ENCODE assay signal across 8 cellular contexts in the genomic region with DNA sequence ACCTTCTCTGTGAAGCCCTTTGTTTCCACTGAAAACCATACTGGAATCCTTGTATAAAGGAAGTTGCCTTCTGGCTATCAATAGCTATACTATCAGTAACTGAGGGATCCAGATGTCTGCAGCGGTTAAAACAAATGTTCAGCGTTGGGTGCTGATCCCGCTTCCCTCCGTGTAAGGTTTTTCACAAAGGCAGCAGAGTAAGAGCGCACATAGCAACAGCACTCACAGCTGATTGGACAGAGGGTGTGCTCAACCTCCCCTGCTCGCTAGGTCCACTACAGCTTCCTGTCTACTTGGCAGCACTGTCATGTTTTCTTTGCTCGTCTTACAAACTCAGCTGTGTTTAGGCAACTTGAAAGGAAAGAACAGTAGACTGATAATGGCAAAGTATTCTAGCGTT. TPM values are rescaled to one million over a fixed set of nuclear protein-coding genes. Genes with fewer than 3 reads are reported as not detected.
DNase-seq lines count a peak whose midpoint lies in the region; TF ChIP-seq lines count a peak whose summit lies in the region.

No MANE protein-coding gene starts in this region.

- no peaks in the 10 kb centered on the region for H3K9me3 Mint-ChIP-seq in osteocyte (ENCODE audit: unreplicated experiment)

- TF ChIP-seq CTCF in cardiac muscle cell (IDR thresholded peaks at IDR 0.05; ENCODE audit: low read depth, low read length) (no peak), osteocyte (IDR thresholded peaks at IDR 0.05) (no peak)

- H3K36me3 Mint-ChIP-seq in osteocyte (ENCODE audit: unreplicated experiment), result peaks cover 19% of the 10 kb centered on the region

- H3K27ac ChIP-seq in cardiac muscle cell, result peak overlapping the region; percentile 84

- H3K27me3 Mint-ChIP-seq in osteocyte (ENCODE audit: unreplicated experiment), result no peaks in the 10 kb centered on the region

- H3K27ac Mint-ChIP-seq in osteocyte (ENCODE audit: unreplicated experiment), result peak overlapping the region; percentile 85

- H3K4me1 Mint-ChIP-seq in osteocyte (ENCODE audit: unreplicated experiment), result peaks cover 30% of the 10 kb centered on the region

- H3K4me3 ChIP-seq in cardiac muscle cell, result peak overlapping the region; percentile 7

- H3K36me3 ChIP-seq in cardiac muscle cell, result no peaks in the 10 kb centered on the region

- H3K27me3 ChIP-seq in cardiac muscle cell, result no peaks in the 10 kb centered on the region

- DNase-seq in activated gamma-delta T cell treated with Interleukin-2 at 50 U/mL for 16 hours, result peak; percentile 36
- no peak for DNase-seq in activated gamma-delta T cell (lab: John Stamatoyannopoulos, UW)
- peak; percentile 52 for DNase-seq in HPDE6-E6E7 (ENCODE audit: extremely low spot score)
- DNase-seq in SIG-M5 (lab: John Stamatoyannopoulos, UW), result peak; percentile 19
- DNase-seq in amniotic stem cell (lab: John Stamatoyannopoulos, UW), result peak; percentile 62
- peak; percentile 78 to 95 for DNase-seq in cardiac muscle cell (ENCODE audit: low read depth in 1 of 2, low spot score in 1 of 2)
- DNase-seq in osteocyte (ENCODE audit: extremely low spot score, unreplicated experiment), result no peak
- no peak for DNase-seq in NCI-H1694 treated with DMSO at 0.1 percent for 48 hours (lab: John Stamatoyannopoulos, UW)

- H3K4me3 Mint-ChIP-seq in osteocyte (ENCODE audit: unreplicated experiment), result peak overlapping the region; percentile 72

- no peaks in the 10 kb centered on the region for H3K9me3 ChIP-seq in cardiac muscle cell (ENCODE audit: low read depth)

- H3K4me1 ChIP-seq in cardiac muscle cell (ENCODE audit: low read depth), result peaks cover 23% of the 10 kb centered on the region

RNA-seq across cellular contexts. Expression of a gene that starts 27.3 kb away (rescaled TPM):
- total RNA-seq in cardiac muscle cell (13.9 and 23.6 TPM in 2 replicates), osteocyte (33.6 and 37.1 TPM in 2 replicates)
- polyA plus RNA-seq in cardiac muscle cell, result 10.8 and 19.9 TPM in 2 replicates

Comparison
In these comparisons a context has a peak if more than half of its experiments do, and no peak if none do; other contexts are left out.
1. DNase-seq: peak in activated gamma-delta T cell treated with Interleukin-2 at 50 U/mL for 16 hours (single experiment), HPDE6-E6E7 (single experiment), SIG-M5 (single experiment), amniotic stem cell (single experiment) and cardiac muscle cell (2 of 2); none in activated gamma-delta T cell (single experiment), osteocyte (single experiment) and NCI-H1694 treated with DMSO at 0.1 percent for 48 hours (single experiment).